18 cellular contexts compared by ENCODE assay signal in the genomic region with DNA sequence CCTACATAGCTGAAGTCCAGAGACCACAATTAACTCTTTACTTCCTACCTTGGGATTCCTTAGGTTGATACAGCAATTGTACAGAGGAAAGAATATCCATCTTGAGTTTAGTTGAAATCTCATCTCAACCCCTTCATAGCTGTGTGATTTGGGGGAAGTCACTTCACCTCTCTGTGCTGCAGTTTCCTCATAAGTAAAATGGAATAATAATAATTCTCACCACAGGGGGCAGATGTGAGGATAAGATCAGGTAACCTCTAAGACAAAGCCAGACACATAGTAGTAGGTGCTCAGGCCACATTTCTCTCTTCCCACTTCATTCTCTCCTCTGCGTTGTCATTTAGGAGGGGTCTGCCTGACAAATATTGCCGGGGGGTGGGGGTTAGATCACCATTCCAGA. TPM values are rescaled to one million over a fixed set of nuclear protein-coding genes. Genes with fewer than 3 reads are reported as not detected.
A peak's percentile ranks its signal among the peaks of the same experiment; 100 is the strongest.
DNase-seq lines count a peak whose midpoint lies in the region; ATAC-seq, FAIRE-seq and TF ChIP-seq lines count a peak whose summit lies in the region.
"Had no signal": no experiment of that assay in that cellular context is flagged by ENCODE, and none has a peak within 500 bp of the region (broad histone marks: within the 10 kb centered on the region; RNA-seq: fewer than 3 reads in every experiment).

No MANE protein-coding gene starts in this region.

- DNase-seq in activated effector memory CD4-positive, alpha-beta T cell treated with anti-CD3 and anti-CD28 coated beads, Interleukin-2, amount 50 U/mL, for 16 hours: peak; percentile 16
- DNase-seq in activated effector memory CD4-positive, alpha-beta T cell treated with Interleukin-2 at 50 U/mL for 16 hours: no peak
- DNase-seq in dermis blood vessel endothelial cell (peak; percentile 11), upper lobe of right lung (no peak), RCC 7860 (ENCODE audit: low spot score) (no peak), adrenal gland (no peak)
- DNase-seq: activated CD4-positive, alpha-beta T cell treated with anti-CD3 and anti-CD28 coated beads for 1 hour; hypothalamus; mesendoderm; NCI-H2227 treated with DMSO at 0.1 percent for 48 hours; stimulated activated CD4-positive, alpha-beta T cell treated with anti-CD3 and anti-CD28 coated beads, Interleukin-15, amount 100 ng/mL, for 24 hours had no signal

- no peak for FAIRE-seq in RCC 7860 (lab: Jason Lieb, UNC)

- H3K4me1 ChIP-seq in upper lobe of right lung: no peaks in the 10 kb centered on the region
- H3K4me1 ChIP-seq in adrenal gland (replicated peaks in 1 of 2): no peaks in the 10 kb centered on the region
- H3K4me1 ChIP-seq: HAP-1 had no signal

- WGBS in adrenal gland, 4 donors: 69 to 75% (median 72%) methylated on average over 2 of the region's 2 CpGs

- H3K9me3 ChIP-seq in upper lobe of right lung (no peaks in the 10 kb centered on the region), adrenal gland (replicated peaks in 1 of 3) (no peaks in the 10 kb centered on the region)
- H3K9me3 ChIP-seq: BLaER1 treated with 17β-estradiol and CSF1 and Interleukin-3, amounts not matched to agents 10 nM and 100 nM; HAP-1 had no signal

- H3K36me3 ChIP-seq in upper lobe of right lung (no peaks in the 10 kb centered on the region), adrenal gland (replicated peaks in 1 of 2) (no peaks in the 10 kb centered on the region)
- H3K36me3 ChIP-seq: BLaER1 treated with 17β-estradiol and CSF1 and Interleukin-3, amounts not matched to agents 10 nM and 100 nM; HAP-1 had no signal

- H3K27ac ChIP-seq in upper lobe of right lung (no peak overlapping the region), adrenal gland (no peak overlapping the region)
- H3K27ac ChIP-seq: BLaER1 treated with 17β-estradiol and CSF1 and Interleukin-3, amounts not matched to agents 10 nM and 100 nM; epithelial cell of prostate had no signal

- peaks cover 48% of the 10 kb centered on the region for H3K27me3 ChIP-seq in upper lobe of right lung
- H3K27me3 ChIP-seq in adrenal gland: peaks cover 5% of the 10 kb centered on the region

- TF ChIP-seq POLR2A in adrenal gland (IDR thresholded peaks at IDR 0.05): no peak

- ATAC-seq in upper lobe of right lung: no peak
- ATAC-seq in HG03565 (IDR thresholded peaks at IDR 0.05; ENCODE audit: unreplicated experiment): no peak

- intact Hi-C loops in upper lobe of right lung (cut with DNase I): no loop called here
- intact Hi-C loops in adrenal gland (cut with DNase I): no loop called here

- H3K4me3 ChIP-seq in upper lobe of right lung: no peak overlapping the region
- no peak overlapping the region for H3K4me3 ChIP-seq in adrenal gland
- H3K4me3 ChIP-seq: BLaER1 treated with 17β-estradiol and CSF1 and Interleukin-3, amounts not matched to agents 10 nM and 100 nM; HAP-1 had no signal

- TF ChIP-seq CTCF in LNCAP (IDR thresholded peaks at IDR 0.05): peak; percentile 38; the same call in 1 of the 2 replicates
- peak; percentile 9 for TF ChIP-seq CTCF in upper lobe of right lung (IDR thresholded peaks at IDR 0.05)
- no peak for TF ChIP-seq CTCF in adrenal gland (IDR thresholded peaks at IDR 0.05)

RNA-seq across cellular contexts. Expression of gene FOXN4, which starts 6.7 kb away (rescaled TPM):
- total RNA-seq in dermis blood vessel endothelial cell: not detected in 2 replicates
- total RNA-seq in upper lobe of right lung: not detected
- total RNA-seq in adrenal gland: not detected
- polyA plus RNA-seq in adrenal gland: under 1 TPM in 1 of 3 donors, not detected in 2; 0.24 TPM
- total RNA-seq: activated T-helper 1 cell treated with anti-CD3 and anti-CD28 coated beads, Interleukin-12 subunit alpha, Interleukin-12 subunit beta, Interleukin-2, Interleukin-4 antibody, amounts not matched to agents 30 ng/mL and 10 ng/mL and 1 ng/mL, durations not matched to agents 14 hours and 24 hours and 36 hours; osteocyte had no signal

RNA-seq across cellular contexts. Expression of gene MYO1H, which starts 45.3 kb away (rescaled TPM):
- total RNA-seq in dermis blood vessel endothelial cell (not detected in 2 replicates), upper lobe of right lung (0.64 TPM), adrenal gland (not detected)
- under 1 TPM in 2 of 3 donors, not detected in 1; 0.03 to 0.08 TPM for polyA plus RNA-seq in adrenal gland
- total RNA-seq: activated T-helper 1 cell treated with anti-CD3 and anti-CD28 coated beads, Interleukin-12 subunit alpha, Interleukin-12 subunit beta, Interleukin-2, Interleukin-4 antibody, amounts not matched to agents 30 ng/mL and 10 ng/mL and 1 ng/mL, durations not matched to agents 14 hours and 24 hours and 36 hours; osteocyte had no signal

Comparison
In these comparisons a context has a peak if more than half of its experiments do, and no peak if none do; other contexts are left out.
1. DNase-seq: peak in activated effector memory CD4-positive, alpha-beta T cell treated with anti-CD3 and anti-CD28 coated beads, Interleukin-2, amount 50 U/mL, for 16 hours (single experiment) and dermis blood vessel endothelial cell (single experiment); none in activated effector memory CD4-positive, alpha-beta T cell treated with Interleukin-2 at 50 U/mL for 16 hours (single experiment), upper lobe of right lung (single experiment), RCC 7860 (single experiment) and adrenal gland (0 of 7).
2. CTCF ChIP-seq: peak in LNCAP (single experiment) and upper lobe of right lung (single experiment); none in adrenal gland (0 of 6).